ENCODE assay signal across 15 cellular contexts in the genomic region with DNA sequence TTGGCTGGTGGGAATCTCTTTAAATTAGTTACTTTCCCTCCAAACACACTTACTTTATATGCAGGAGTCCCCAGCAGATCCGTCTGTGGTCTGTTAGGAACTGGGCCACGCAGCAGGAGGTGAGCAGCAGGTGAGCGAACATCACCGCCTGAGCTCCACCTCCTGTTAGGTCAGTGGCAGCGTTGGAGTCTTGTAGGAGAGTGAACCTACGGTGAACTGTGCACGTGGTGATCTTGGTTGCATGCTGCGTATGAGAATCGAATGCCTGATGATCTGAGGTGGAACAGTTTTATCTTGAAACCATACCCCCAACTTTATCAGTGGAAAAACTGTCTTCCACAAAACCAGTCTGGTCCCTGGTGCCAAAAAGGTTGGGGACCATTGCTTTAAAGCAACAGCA. TPM values are rescaled to one million over a fixed set of nuclear protein-coding genes. Genes with fewer than 3 reads are reported as not detected.
DNase-seq lines count a peak whose midpoint lies in the region; ATAC-seq and TF ChIP-seq lines count a peak whose summit lies in the region.
"Had no signal": no experiment of that assay in that cellular context is flagged by ENCODE, and none has a peak within 500 bp of the region (broad histone marks: within the 10 kb centered on the region; RNA-seq: fewer than 3 reads in every experiment).

No MANE protein-coding gene starts in this region.

- DNase-seq in CD8-positive, alpha-beta T cell = no peak
- no peak for DNase-seq in GM23338 (ENCODE audit: low spot score)
- DNase-seq in body of pancreas = peak; percentile 46 to 66 (median 62)
- no peak for DNase-seq in naive thymus-derived CD8-positive, alpha-beta T cell
- no peak for DNase-seq in mesendoderm
- DNase-seq in heart left ventricle = no peak
- no peak for DNase-seq in DMS 273 (lab: John Stamatoyannopoulos, UW; ENCODE audit: unreplicated experiment)
- DNase-seq: CD4-positive, alpha-beta memory T cell; DMS 273 treated with DMSO at 0.1 percent for 48 hours; MG63; NCI-H1105; NCI-H2081; SHP77 treated with DMSO at 0.1 percent for 48 hours had no signal

- no peak overlapping the region for H3K9ac ChIP-seq in mesendoderm (ENCODE audit: low read length)

- peaks cover 8% of the 10 kb centered on the region; the same call in 1 of the 2 replicates for H3F3A ChIP-seq in GM23338 (replicated peaks; ENCODE audit: low read depth)

- H3K4me1 ChIP-seq in CD8-positive, alpha-beta T cell (ENCODE audit: insufficient read depth, low read length) = peaks cover 21% of the 10 kb centered on the region
- H3K4me1 ChIP-seq in GM23338 (ENCODE audit: insufficient read depth) = peaks cover 18% of the 10 kb centered on the region
- H3K4me1 ChIP-seq in body of pancreas = peaks cover 44% of the 10 kb centered on the region
- no peaks in the 10 kb centered on the region for H3K4me1 ChIP-seq in mesendoderm (ENCODE audit: control insufficient read depth, low read depth, low read length)
- H3K4me1 ChIP-seq in heart left ventricle = peaks cover 0 to 66% (median 40%) of the 10 kb centered on the region in 12 donors

- H3K9me3 Mint-ChIP-seq in CD8-positive, alpha-beta T cell = peaks cover 2% of the 10 kb centered on the region
- H3K9me3 Mint-ChIP-seq in GM23338 = no peaks in the 10 kb centered on the region
- no peaks in the 10 kb centered on the region for H3K9me3 Mint-ChIP-seq in naive thymus-derived CD8-positive, alpha-beta T cell
- H3K9me3 Mint-ChIP-seq: CD4-positive, alpha-beta memory T cell had no signal

- H3K36me3 ChIP-seq in CD8-positive, alpha-beta T cell (ENCODE audit: insufficient read depth, low read length) = no peaks in the 10 kb centered on the region
- H3K36me3 ChIP-seq in GM23338 (ENCODE audit: insufficient read depth) = no peaks in the 10 kb centered on the region
- H3K36me3 ChIP-seq in body of pancreas (replicated peaks in 1 of 2; ENCODE audit: insufficient read depth in 1 of 2, low read depth in 2 of 2) = no peaks in the 10 kb centered on the region
- H3K36me3 ChIP-seq in mesendoderm (ENCODE audit: control insufficient read depth, insufficient read depth, low read length) = no peaks in the 10 kb centered on the region
- peaks cover 0 to 12% (median 2%) of the 10 kb centered on the region in 9 donors for H3K36me3 ChIP-seq in heart left ventricle
- H3K36me3 ChIP-seq: MG63 had no signal

- H2AK5ac ChIP-seq in mesendoderm (ENCODE audit: low read length) = no peak overlapping the region

- H3K4me3 Mint-ChIP-seq in CD8-positive, alpha-beta T cell = no peak overlapping the region
- H3K4me3 Mint-ChIP-seq in GM23338 = no peak overlapping the region
- H3K4me3 Mint-ChIP-seq in naive thymus-derived CD8-positive, alpha-beta T cell = peak overlapping the region in 1 of 10 donors; percentile 12
- H3K4me3 Mint-ChIP-seq: B cell; CD4-positive, alpha-beta memory T cell had no signal

- H3K4ac ChIP-seq in mesendoderm (ENCODE audit: low read depth, low read length) = no peak overlapping the region

- peak overlapping the region; percentile 70 for H3K27ac Mint-ChIP-seq in CD8-positive, alpha-beta T cell
- H3K27ac Mint-ChIP-seq in GM23338 = no peak overlapping the region
- H3K27ac Mint-ChIP-seq in naive thymus-derived CD8-positive, alpha-beta T cell = peak overlapping the region in 8 of 10 donors; percentile 10 to 91 (median 45)

- intact Hi-C loops in CD8-positive, alpha-beta T cell (cut with DNase I, micrococcal nuclease) = no loop called here
- intact Hi-C loops in body of pancreas (cut with DNase I) (no loop called here), heart left ventricle (cut with DNase I) (no loop called here)

- no peak overlapping the region for H2BK120ac ChIP-seq in mesendoderm (ENCODE audit: low read depth, low read length)

- POLR2A ChIA-PET in CD8-positive, alpha-beta T cell (lab: Charles Lee) = interaction anchor here (0.8 to 1.5 kb wide), 4 partner anchors 14 to 26 kb away, joined by 3 to 6 read pairs (median 3); no protein-coding TSS in a partner anchor
- POLR2A ChIA-PET in naive thymus-derived CD8-positive, alpha-beta T cell (lab: Charles Lee) = interaction anchor here (0.7 to 3.0 kb wide), 8 partner anchors 8 to 31 kb away, joined by 3 to 16 read pairs (median 6); no protein-coding TSS in a partner anchor

- ATAC-seq in CD8-positive, alpha-beta T cell = no peak
- ATAC-seq in GM23338 (peak; percentile 30), body of pancreas (peak; percentile 30), heart left ventricle (no peak), GM18519 (IDR thresholded peaks at IDR 0.05; ENCODE audit: low FRiP score, unreplicated experiment) (no peak)
- no peak for ATAC-seq in naive thymus-derived CD8-positive, alpha-beta T cell

- CTCF ChIA-PET in CD8-positive, alpha-beta T cell (lab: Charles Lee) = interaction anchor here (1.1 to 1.6 kb wide), 3 partner anchors 18 to 35 kb away, joined by 3 to 5 read pairs (median 4); no protein-coding TSS in a partner anchor

- no peak for TF ChIP-seq CTCF in CD8-positive, alpha-beta T cell (IDR thresholded peaks at IDR 0.05)
- no peak; a peak in 1 of 4 replicates for TF ChIP-seq CTCF in GM23338 (conservative IDR thresholded peaks at IDR 0.05; ENCODE audit: low read depth in 2 of 2)
- no peak for TF ChIP-seq CTCF in body of pancreas (IDR thresholded peaks at IDR 0.05)
- no peak for TF ChIP-seq CTCF in heart left ventricle (IDR thresholded peaks at IDR 0.05)

- peaks cover 2% of the 10 kb centered on the region for H3K79me1 ChIP-seq in mesendoderm (ENCODE audit: low read length)

- no peak overlapping the region for H3K18ac ChIP-seq in mesendoderm (ENCODE audit: low read length)

- H2AFZ ChIP-seq in GM23338 = no peak overlapping the region

- H3K27me3 ChIP-seq in CD8-positive, alpha-beta T cell (ENCODE audit: insufficient read depth, low read length) = no peaks in the 10 kb centered on the region
- H3K27me3 ChIP-seq in GM23338 (ENCODE audit: insufficient read depth) (no peaks in the 10 kb centered on the region), body of pancreas (no peaks in the 10 kb centered on the region), mesendoderm (ENCODE audit: insufficient read depth, low read length, poor library complexity) (no peaks in the 10 kb centered on the region), heart left ventricle (no peaks in the 10 kb centered on the region)
- H3K27me3 ChIP-seq: MG63 had no signal

- H3K4me2 ChIP-seq in GM23338 = no peak overlapping the region
- H3K4me2 ChIP-seq in mesendoderm (ENCODE audit: low read length) = no peak overlapping the region

- no peaks in the 10 kb centered on the region for H3K9me2 ChIP-seq in GM23338 (ENCODE audit: insufficient read depth)

- H3K56ac ChIP-seq in mesendoderm (ENCODE audit: low read length) = no peak overlapping the region

- H3K23ac ChIP-seq in mesendoderm (ENCODE audit: low read length) = no peak overlapping the region

- no peak overlapping the region for H4K8ac ChIP-seq in mesendoderm (ENCODE audit: low read depth, low read length)

- H4K5ac ChIP-seq in mesendoderm (ENCODE audit: low read length) = no peak overlapping the region

- 27 to 48% methylated on average over 9 of the region's 9 CpGs for WGBS in body of pancreas, 2 donors
- no CpG with 5 or more reads among the region's 9 CpGs for WGBS in mesendoderm (ENCODE audit: extremely low coverage, insufficient coverage, low lambda C conversion rate)
- WGBS in heart left ventricle, 4 donors = 78 to 88% (median 86%) methylated on average over 9 of the region's 9 CpGs

- peaks cover 69% of the 10 kb centered on the region for H3K4me1 Mint-ChIP-seq in CD8-positive, alpha-beta T cell (ENCODE audit: low read depth)
- peaks cover 20% of the 10 kb centered on the region for H3K4me1 Mint-ChIP-seq in GM23338
- peaks cover 36 to 74% (median 43%) of the 10 kb centered on the region in 4 donors for H3K4me1 Mint-ChIP-seq in naive thymus-derived CD8-positive, alpha-beta T cell

- H3K79me2 ChIP-seq in GM23338 (replicated peaks; ENCODE audit: insufficient read depth) = no peaks in the 10 kb centered on the region
- H3K79me2 ChIP-seq in mesendoderm (ENCODE audit: control insufficient read depth, insufficient read depth, low read length) = no peaks in the 10 kb centered on the region

- H3K4me3 ChIP-seq in CD8-positive, alpha-beta T cell (ENCODE audit: low read depth, low read length) = no peak overlapping the region
- H3K4me3 ChIP-seq in GM23338 (no peak overlapping the region), body of pancreas (no peak overlapping the region), mesendoderm (ENCODE audit: low read length) (no peak overlapping the region), heart left ventricle (no peak overlapping the region)
- H3K4me3 ChIP-seq: MG63 had no signal

- no peaks in the 10 kb centered on the region for H4K20me1 ChIP-seq in GM23338 (replicated peaks; ENCODE audit: insufficient read depth)

- no peak overlapping the region for H2BK5ac ChIP-seq in mesendoderm (ENCODE audit: low read length)

- no peak overlapping the region for H3K27ac ChIP-seq in CD8-positive, alpha-beta T cell (ENCODE audit: low read depth, low read length)
- H3K27ac ChIP-seq in GM23338 (ENCODE audit: low read depth) (no peak overlapping the region), body of pancreas (peak overlapping the region in 3 of 4 donors; percentile 3 to 56 (median 52)), mesendoderm (ENCODE audit: low read depth, low read length) (no peak overlapping the region), heart left ventricle (peak overlapping the region in 1 of 12 donors; percentile 14)

- no peak overlapping the region for H2BK15ac ChIP-seq in mesendoderm (replicated peaks; ENCODE audit: low read depth)

- peaks cover 6% of the 10 kb centered on the region for H3K36me3 Mint-ChIP-seq in CD8-positive, alpha-beta T cell
- H3K36me3 Mint-ChIP-seq in GM23338 (ENCODE audit: low read depth) = no peaks in the 10 kb centered on the region
- H3K36me3 Mint-ChIP-seq in naive thymus-derived CD8-positive, alpha-beta T cell = no peaks in the 10 kb centered on the region

- no peaks in the 10 kb centered on the region for H3K9me3 ChIP-seq in CD8-positive, alpha-beta T cell (ENCODE audit: low read length)
- no peaks in the 10 kb centered on the region for H3K9me3 ChIP-seq in body of pancreas
- no peaks in the 10 kb centered on the region for H3K9me3 ChIP-seq in heart left ventricle
- H3K9me3 ChIP-seq: MG63 had no signal

- peak in 1 of 3 donors; percentile 37 for TF ChIP-seq POLR2A in body of pancreas (IDR thresholded peaks at IDR 0.05)
- TF ChIP-seq POLR2A in heart left ventricle (IDR thresholded peaks at IDR 0.05) = no peak

- H3K27me3 Mint-ChIP-seq in CD8-positive, alpha-beta T cell (ENCODE audit: low read depth) = no peaks in the 10 kb centered on the region
- peaks cover 6% of the 10 kb centered on the region for H3K27me3 Mint-ChIP-seq in GM23338 (ENCODE audit: insufficient read depth, low read depth, poor library complexity)
- H3K27me3 Mint-ChIP-seq in naive thymus-derived CD8-positive, alpha-beta T cell = peaks cover 0 to 1% (median 0%) of the 10 kb centered on the region in 5 donors
- H3K27me3 Mint-ChIP-seq: B cell; CD4-positive, alpha-beta memory T cell had no signal

RNA-seq across cellular contexts. Expression of gene SERPINB6, which starts 5.0 kb away (rescaled TPM):
- total RNA-seq in CD8-positive, alpha-beta T cell = 10 to 100 TPM; 41.7 to 45.6 TPM
- total RNA-seq in GM23338 (2014; rRNA removed; shearing (Covaris generic)) = 37.6 and 38.5 TPM in 2 replicates
- polyA plus RNA-seq in GM23338 (2016; fragmentation: Nextera tagmentation; extraction: Ambion mirVana) (25.9 and 26.0 TPM in 2 replicates), heart left ventricle (100 to 1,000 TPM; 146 to 157 TPM)
- total RNA-seq in body of pancreas (100 to 1,000 TPM; 113 to 147 TPM), heart left ventricle (100 to 1,000 TPM; 168 to 246 (median 188) TPM)
- total RNA-seq in naive thymus-derived CD8-positive, alpha-beta T cell = 100 to 1,000 TPM; 125 to 134 TPM
- 100 to 1,000 TPM; 128 to 152 (median 141) TPM for polyA plus RNA-seq in naive thymus-derived CD8-positive, alpha-beta T cell
- polyA plus RNA-seq in mesendoderm (2013, experiment 1 of 2) = 40.3 TPM
- polyA plus RNA-seq in mesendoderm (2013, experiment 2 of 2) = 41.2 TPM

RNA-seq across cellular contexts. Expression of gene NQO2, which starts 33.3 kb away (rescaled TPM):
- 1 to 10 TPM; 3.8 to 5.5 TPM for total RNA-seq in CD8-positive, alpha-beta T cell
- 117 and 125 TPM in 2 replicates for total RNA-seq in GM23338 (2014; rRNA removed; shearing (Covaris generic))
- polyA plus RNA-seq in GM23338 (2016; fragmentation: Nextera tagmentation; extraction: Ambion mirVana) (159 and 173 TPM in 2 replicates), heart left ventricle (10 to 100 TPM; 40.8 to 85.4 TPM)
- total RNA-seq in body of pancreas (10 to 100 TPM in 1 of 2 donors, 1 to 10 TPM in 1; 7.3 to 17.1 TPM), heart left ventricle (10 to 100 TPM; 37.0 to 76.0 (median 62.8) TPM)
- total RNA-seq in naive thymus-derived CD8-positive, alpha-beta T cell = 10 to 100 TPM; 21.0 to 21.4 TPM
- polyA plus RNA-seq in naive thymus-derived CD8-positive, alpha-beta T cell = 10 to 100 TPM; 37.9 to 48.1 (median 39.0) TPM
- polyA plus RNA-seq in mesendoderm (2013, experiment 1 of 2) = 103 TPM
- polyA plus RNA-seq in mesendoderm (2013, experiment 2 of 2) = 109 TPM

Comparison
In these comparisons a context has a peak if more than half of its experiments do, and no peak if none do; other contexts are left out.
1. ATAC-seq: peak in GM23338 (single experiment) and body of pancreas (single experiment); none in CD8-positive, alpha-beta T cell (single experiment), naive thymus-derived CD8-positive, alpha-beta T cell (0 of 2), heart left ventricle (0 of 4) and GM18519 (single experiment).
2. DNase-seq: peak in body of pancreas (4 of 4); none in CD8-positive, alpha-beta T cell (0 of 7), GM23338 (single experiment), naive thymus-derived CD8-positive, alpha-beta T cell (0 of 10), mesendoderm (single experiment), heart left ventricle (0 of 5) and DMS 273 (single experiment).
3. H3K27ac ChIP-seq: peak in body of pancreas (3 of 4); none in CD8-positive, alpha-beta T cell (single experiment), GM23338 (single experiment) and mesendoderm (single experiment).